24 cellular contexts compared by ENCODE assay signal in genomic region chr11:37364246-37364839, GRCh38.
"Had no signal": no experiment of that assay in that cellular context is flagged by ENCODE, and none has a peak within 500 bp of the region (broad histone marks: within the 10 kb centered on the region; RNA-seq: fewer than 3 reads in every experiment).

No MANE protein-coding gene starts in this region.

- H3K36me3 ChIP-seq: prostate gland, right atrium auricular region, stomach, thyroid gland, vagina had no signal

- DNase-seq: cortex of kidney; effector memory CD8-positive, alpha-beta T cell; hypothalamus; immature natural killer cell; midbrain; naive thymus-derived CD4-positive, alpha-beta T cell; nucleus accumbens; stimulated activated CD4-positive, alpha-beta T cell treated with anti-CD3 and anti-CD28 coated beads, Interleukin-12 subunit alpha, Interleukin-12 subunit beta, amount 100 ng/mL, for 4 hours; stimulated activated CD4-positive, alpha-beta T cell treated with anti-CD3 and anti-CD28 coated beads, Interleukin-1b, Interleukin-23, amount 100 ng/mL, for 48 hours; stimulated activated CD4-positive, alpha-beta T cell treated with anti-CD3 and anti-CD28 coated beads, Interleukin-4, amount 100 ng/mL, for 1 hour; stimulated activated naive CD4-positive, alpha-beta T cell treated with Interleukin-2 at 50 U/mL for 16 hours; stomach; thyroid gland; trophoblast cell had no signal

- ATAC-seq: effector memory CD8-positive, alpha-beta T cell; left lobe of liver; naive thymus-derived CD4-positive, alpha-beta T cell; sciatic nerve; stimulated activated effector memory CD8-positive, alpha-beta T cell treated with anti-CD3 and anti-CD28 coated beads, Interleukin-12 subunit alpha, Interleukin-12 subunit beta, amount 100 ng/mL, for 72 hours had no signal

- H3K27ac ChIP-seq: prostate gland, right atrium auricular region, stomach, thyroid gland, vagina had no signal

- FAIRE-seq: frontal cortex, keratinocyte had no signal

- H3K4me3 ChIP-seq: lung, prostate gland, right atrium auricular region, smooth muscle cell, stomach, thyroid gland, vagina had no signal

- H3K9me3 ChIP-seq: prostate gland, thyroid gland, vagina had no signal

- H3K4me1 ChIP-seq: prostate gland, right atrium auricular region, stomach, thyroid gland, vagina had no signal
